In genomic region chr5:159515197-159515596, GRCh38 we compare ENCODE assay signal across 14 cellular contexts.
"Had no signal": no experiment of that assay in that cellular context is flagged by ENCODE, and none has a peak within 500 bp of the region (broad histone marks: within the 10 kb centered on the region; RNA-seq: fewer than 3 reads in every experiment).

No MANE protein-coding gene starts in this region.

- H3K9me3 ChIP-seq: esophagus muscularis mucosa, ovary, prostate gland, tibial artery had no signal

- DNase-seq: cerebellar nuclear complex had no signal

- H3K4me3 ChIP-seq: coronary artery, esophagus muscularis mucosa, hepatocyte, ovary, prostate gland, SK-N-MC, tibial artery had no signal

- H3K27ac Mint-ChIP-seq: activated naive CD8-positive, alpha-beta T cell treated with anti-CD3 and anti-CD28 coated beads, Interleukin-2, amount 10 ng/mL, durations not matched to agents 7 days and 5 days; immature natural killer cell; natural killer cell; stimulated activated naive CD8-positive, alpha-beta T cell treated with anti-CD3 and anti-CD28 coated beads, Interleukin-15, Interleukin-2, amounts not matched to agents 100 ng/mL and 50 ng/mL, for 24 hours had no signal

- H3K36me3 ChIP-seq: esophagus muscularis mucosa, ovary, prostate gland, tibial artery had no signal

- H3K27me3 ChIP-seq: hepatocyte, ovary, tibial artery had no signal

- H3K27ac ChIP-seq: coronary artery, esophagus muscularis mucosa, hepatocyte, ovary, prostate gland, SK-N-MC, tibial artery had no signal

- H2AFZ ChIP-seq: hepatocyte had no signal

- H3K36me3 Mint-ChIP-seq: activated naive CD8-positive, alpha-beta T cell treated with anti-CD3 and anti-CD28 coated beads, Interleukin-2, amount 10 ng/mL, durations not matched to agents 7 days and 5 days; natural killer cell had no signal

- H3K79me2 ChIP-seq: hepatocyte had no signal

- FAIRE-seq: frontal cortex had no signal

- H3K9me3 Mint-ChIP-seq: activated naive CD8-positive, alpha-beta T cell treated with anti-CD3 and anti-CD28 coated beads, Interleukin-2, amount 10 ng/mL, durations not matched to agents 7 days and 5 days; activated T-helper 1 cell treated with anti-CD3 and anti-CD28 coated beads, Interleukin-12 subunit alpha, Interleukin-12 subunit beta, Interleukin-2, Interleukin-4 antibody, amounts not matched to agents 30 ng/mL and 10 ng/mL and 1 ng/mL, durations not matched to agents 14 hours and 24 hours and 36 hours; natural killer cell; stimulated activated naive CD8-positive, alpha-beta T cell treated with anti-CD3 and anti-CD28 coated beads, Interleukin-15, Interleukin-2, amounts not matched to agents 100 ng/mL and 50 ng/mL, for 24 hours had no signal

- H3K4me3 Mint-ChIP-seq: activated naive CD8-positive, alpha-beta T cell treated with anti-CD3 and anti-CD28 coated beads, Interleukin-2, amount 10 ng/mL, durations not matched to agents 7 days and 5 days; activated T-helper 1 cell treated with anti-CD3 and anti-CD28 coated beads, Interleukin-12 subunit alpha, Interleukin-12 subunit beta, Interleukin-2, Interleukin-4 antibody, amounts not matched to agents 30 ng/mL and 10 ng/mL and 1 ng/mL, durations not matched to agents 14 hours and 24 hours and 36 hours; immature natural killer cell; natural killer cell; stimulated activated naive CD8-positive, alpha-beta T cell treated with anti-CD3 and anti-CD28 coated beads, Interleukin-15, Interleukin-2, amounts not matched to agents 100 ng/mL and 50 ng/mL, for 24 hours had no signal
